ENCODE assay signal across 1 cellular context in genomic region chr5:176178789-176179188, GRCh38.
TF ChIP-seq lines count a peak whose summit lies in the region.

No MANE protein-coding gene starts in this region.

TF ChIP-seq in HCT116, 20 proteins besides CTCF, POLR2A, EP300 and RAD21:
- TF ChIP-seq CBX3 (IDR thresholded peaks at IDR 0.05; ENCODE audit: low read depth) (peak; percentile 65; the same call in 1 of the 2 replicates), EGR1 (IDR thresholded peaks at IDR 0.05; ENCODE audit: low read depth) (no peak)
TF ChIP-seq in HCT116: peak in this region for 1.
